In the genomic region with DNA sequence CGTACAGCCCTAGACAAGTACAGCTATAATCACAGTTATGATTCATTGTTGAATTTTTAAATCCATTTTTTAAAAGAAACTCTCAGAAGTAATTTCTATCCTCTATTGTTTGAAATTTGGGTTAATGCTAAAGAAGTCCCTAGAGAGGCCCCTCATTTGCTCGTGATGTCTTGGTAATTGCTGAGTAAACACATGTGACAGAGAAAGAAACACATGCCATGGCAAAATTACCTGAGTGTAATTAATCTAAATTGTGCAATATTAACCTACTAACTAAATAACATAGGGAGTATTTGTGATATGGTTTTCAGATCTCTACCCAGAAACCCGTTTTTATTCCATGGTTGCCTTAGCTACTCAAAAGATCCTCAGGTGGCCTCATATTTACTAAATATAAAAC, we compare ENCODE assay signal across 16 cellular contexts. TPM values are rescaled to one million over a fixed set of nuclear protein-coding genes. Genes with fewer than 3 reads are reported as not detected.
DNase-seq lines count a peak whose midpoint lies in the region; ATAC-seq, FAIRE-seq and TF ChIP-seq lines count a peak whose summit lies in the region.
"Had no signal": no experiment of that assay in that cellular context is flagged by ENCODE, and none has a peak within 500 bp of the region (broad histone marks: within the 10 kb centered on the region; RNA-seq: fewer than 3 reads in every experiment).

No MANE protein-coding gene starts in this region.

- SMC1A ChIA-PET in GM12878 (lab: Charles Lee; ENCODE audit: uncharacterized antibody, unreplicated experiment), result interaction anchor here (0.6 to 1.8 kb wide), 26 partner anchors 10 to 323 kb away, joined by 3 to 19 read pairs (median 4); a partner anchor contains a TSS

- H3K4me1 ChIP-seq in DND-41 (ENCODE audit: insufficient read depth, low read length) (peaks cover 27% of the 10 kb centered on the region), GM12878 (ENCODE audit: control insufficient read depth, insufficient read depth, low read length) (peaks cover 14% of the 10 kb centered on the region)
- H3K4me1 ChIP-seq: BE2C, esophagus muscularis mucosa, gastroesophageal sphincter had no signal

- in situ Hi-C loops in GM12878 (cut with MboI), result no loop called here
- in situ Hi-C loops in ACHN (cut with HindIII; ENCODE audit: low pct_ligation_motif_present, low pct_unique_long_range_greater_than_20kb, low sequenced_read_pairs), result no loop called here

- FAIRE-seq in GM12878 (lab: Jason Lieb, UNC) (no peak), H54 (lab: Jason Lieb, UNC) (no peak)
- FAIRE-seq: astrocyte, D721Med had no signal

- no peak for TF ChIP-seq RAD21 in GM12878 (IDR thresholded peaks at IDR 0.05; ENCODE audit: insufficient read depth, low read depth, low read length)

- H2AFZ ChIP-seq in DND-41 (ENCODE audit: low read depth, low read length) (no peak overlapping the region; the same call in 1 of the 2 replicates), GM12878 (ENCODE audit: control insufficient read depth, low read depth, low read length) (no peak overlapping the region; the same call in 1 of the 2 replicates)
- H2AFZ ChIP-seq: GM23248 had no signal

- H3K27me3 ChIP-seq in DND-41 (ENCODE audit: insufficient read depth, low read length, poor library complexity) (no peaks in the 10 kb centered on the region), GM12878 (replicated peaks in 1 of 2; ENCODE audit: control insufficient read depth in 2 of 2, insufficient read depth in 2 of 2, low read length in 1 of 2) (no peaks in the 10 kb centered on the region)
- H3K27me3 ChIP-seq: BE2C, esophagus muscularis mucosa, gastroesophageal sphincter had no signal

- H3K36me3 ChIP-seq in DND-41 (ENCODE audit: insufficient read depth, low read length) (no peaks in the 10 kb centered on the region), GM12878 (ENCODE audit: control insufficient read depth in 2 of 2, insufficient read depth in 2 of 2, low read length in 1 of 2) (no peaks in the 10 kb centered on the region)
- H3K36me3 ChIP-seq: BE2C, esophagus muscularis mucosa, gastroesophageal sphincter had no signal

- no peak for TF ChIP-seq EP300 in GM12878 (IDR thresholded peaks at IDR 0.05; ENCODE audit: borderline replicate concordance in 1 of 2, control insufficient read depth in 1 of 2, low read depth in 2 of 2, low read length in 2 of 2)

- H3K4me2 ChIP-seq in DND-41 (ENCODE audit: insufficient read depth, low read length) (no peak overlapping the region), GM12878 (ENCODE audit: control insufficient read depth, insufficient read depth) (no peak overlapping the region)

- POLR2A ChIA-PET in GM12878 (lab: Charles Lee), result interaction anchor here (0.7 to 1.2 kb wide), 3 partner anchors 11 to 970 kb away, joined by 3 to 6 read pairs (median 3); a partner anchor contains a TSS

- no peak for ATAC-seq in DND-41 (ENCODE audit: insufficient read depth, low read depth)
- no peak; the same call in 2 of the 3 replicates for ATAC-seq in GM12878
- ATAC-seq: gastroesophageal sphincter had no signal

- H4K20me1 ChIP-seq in DND-41 (ENCODE audit: insufficient read depth, low read length), result no peaks in the 10 kb centered on the region
- H4K20me1 ChIP-seq in GM12878 (ENCODE audit: control insufficient read depth, insufficient read depth), result no peaks in the 10 kb centered on the region

- RAD21 ChIA-PET in GM12878 (lab: Charles Lee; ENCODE audit: unreplicated experiment), result interaction anchor here (0.6 to 1.8 kb wide), 9 partner anchors 9 to 323 kb away, joined by 3 to 20 read pairs (median 4); no protein-coding TSS in a partner anchor

- CTCF ChIA-PET in GM12878 (lab: Yijun Ruan, JAX), result interaction anchor here (0.6 to 1.8 kb wide), 26 partner anchors 8 to 971 kb away, joined by 3 to 28 read pairs (median 4); a partner anchor contains a TSS

- WGBS in GM12878 (ENCODE audit: insufficient coverage, insufficient replicate concordance, low lambda C conversion rate, missing lambda C conversion rate), result 50% methylated on average over 3 of the region's 3 CpGs

- intact Hi-C loops in GM12878 (cut with micrococcal nuclease; ENCODE audit: unreplicated experiment) (loop anchor here (5.0 kb wide), 1 partner anchor 309 kb away; no protein-coding TSS in a partner anchor), cardiac septum (cut with DNase I) (no loop called here)

- TF ChIP-seq CTCF in DND-41 (IDR thresholded peaks at IDR 0.05; ENCODE audit: borderline replicate concordance, extremely low read depth, low read length, poor library complexity, severe bottlenecking) (no peak), GM12878 (IDR thresholded peaks at IDR 0.05 in 2 of 3, conservative IDR thresholded peaks at IDR 0.05 in 1 of 3; ENCODE audit: control insufficient read depth in 2 of 3, extremely low read depth in 1 of 3, insufficient read depth in 1 of 3, low read depth in 3 of 3, low read length in 3 of 3) (no peak)

- no peak overlapping the region for H3K4me3 ChIP-seq in DND-41 (ENCODE audit: low read depth in 1 of 2, low read length in 2 of 2)
- H3K4me3 ChIP-seq in GM12878, result no peak overlapping the region
- H3K4me3 ChIP-seq: esophagus muscularis mucosa, gastroesophageal sphincter, GM23248 had no signal

- no peaks in the 10 kb centered on the region for H3K79me2 ChIP-seq in DND-41 (ENCODE audit: insufficient read depth, low read length)
- H3K79me2 ChIP-seq in GM12878 (ENCODE audit: control insufficient read depth, insufficient read depth, low read length), result no peaks in the 10 kb centered on the region

- DNase-seq in NCI-H1417 (lab: John Stamatoyannopoulos, UW) (peak in 2 of 3 experiments; percentile 11 to 70), NCI-H1417 treated with DMSO at 0.1 percent for 48 hours (lab: John Stamatoyannopoulos, UW) (no peak), DND-41 (no peak), NCI-H748 (lab: John Stamatoyannopoulos, UW; ENCODE audit: unreplicated experiment) (peak; percentile 57), GM12878 (ENCODE audit: low read depth, low spot score) (no peak), ACHN (no peak), cardiac septum (ENCODE audit: low spot score) (no peak), H54 (ENCODE audit: insufficient read length, low spot score) (no peak)

- no peaks in the 10 kb centered on the region for H3K9me3 ChIP-seq in DND-41 (ENCODE audit: insufficient read depth, low read length, severe bottlenecking)
- no peaks in the 10 kb centered on the region for H3K9me3 ChIP-seq in GM12878 (replicated peaks; ENCODE audit: control insufficient read depth, insufficient read depth, low read length)
- H3K9me3 ChIP-seq: BE2C, esophagus muscularis mucosa, gastroesophageal sphincter had no signal

- TF ChIP-seq POLR2A in GM12878 (IDR thresholded peaks at IDR 0.05; ENCODE audit: low read depth, low read length) (no peak), H54 (IDR thresholded peaks at IDR 0.05; ENCODE audit: low read depth, low read length) (no peak)

- H3K27ac ChIP-seq in DND-41 (ENCODE audit: low read length) (peak overlapping the region; percentile 92), GM12878 (ENCODE audit: control insufficient read depth, insufficient read depth) (no peak overlapping the region)
- H3K27ac ChIP-seq: 22Rv1, esophagus muscularis mucosa, gastroesophageal sphincter, GM23248, RWPE1 had no signal

- BruUV-seq in GM12878 (replicated peaks; lab: Mats Ljungman, UMichigan), result no TSS peak

- H3K9ac ChIP-seq in DND-41 (ENCODE audit: low read depth, low read length), result no peak overlapping the region
- H3K9ac ChIP-seq in GM12878 (ENCODE audit: control insufficient read depth, insufficient read depth, low read length), result no peak overlapping the region
- H3K9ac ChIP-seq: GM23248 had no signal

TF ChIP-seq in GM12878, 131 proteins besides CTCF, POLR2A, EP300 and RAD21 (continues in another document):
- TF ChIP-seq, protein P1, sequence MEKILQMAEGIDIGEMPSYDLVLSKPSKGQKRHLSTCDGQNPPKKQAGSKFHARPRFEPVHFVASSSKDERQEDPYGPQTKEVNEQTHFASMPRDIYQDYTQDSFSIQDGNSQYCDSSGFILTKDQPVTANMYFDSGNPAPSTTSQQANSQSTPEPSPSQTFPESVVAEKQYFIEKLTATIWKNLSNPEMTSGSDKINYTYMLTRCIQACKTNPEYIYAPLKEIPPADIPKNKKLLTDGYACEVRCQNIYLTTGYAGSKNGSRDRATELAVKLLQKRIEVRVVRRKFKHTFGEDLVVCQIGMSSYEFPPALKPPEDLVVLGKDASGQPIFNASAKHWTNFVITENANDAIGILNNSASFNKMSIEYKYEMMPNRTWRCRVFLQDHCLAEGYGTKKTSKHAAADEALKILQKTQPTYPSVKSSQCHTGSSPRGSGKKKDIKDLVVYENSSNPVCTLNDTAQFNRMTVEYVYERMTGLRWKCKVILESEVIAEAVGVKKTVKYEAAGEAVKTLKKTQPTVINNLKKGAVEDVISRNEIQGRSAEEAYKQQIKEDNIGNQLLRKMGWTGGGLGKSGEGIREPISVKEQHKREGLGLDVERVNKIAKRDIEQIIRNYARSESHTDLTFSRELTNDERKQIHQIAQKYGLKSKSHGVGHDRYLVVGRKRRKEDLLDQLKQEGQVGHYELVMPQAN (conservative IDR thresholded peaks at IDR 0.05), result no peak
- TF ChIP-seq ASH2L (IDR thresholded peaks at IDR 0.05; ENCODE audit: borderline replicate concordance, low read depth), result no peak
- no peak for TF ChIP-seq WRNIP1 (IDR thresholded peaks at IDR 0.05; ENCODE audit: borderline replicate concordance, low read depth, low read length)
- TF ChIP-seq GABPA (IDR thresholded peaks at IDR 0.05; ENCODE audit: low read depth), result no peak
- TF ChIP-seq RCOR1 (conservative IDR thresholded peaks at IDR 0.05; ENCODE audit: low read depth, low read length), result no peak
- TF ChIP-seq ZSCAN29 (IDR thresholded peaks at IDR 0.05), result no peak
- no peak for TF ChIP-seq EGR1 (IDR thresholded peaks at IDR 0.05; ENCODE audit: borderline replicate concordance in 1 of 2, low read depth in 2 of 2, low read length in 2 of 2)
- no peak for TF ChIP-seq TAF1 (IDR thresholded peaks at IDR 0.05; ENCODE audit: borderline replicate concordance, low read depth, low read length)

RNA-seq across cellular contexts. Expression of a gene that starts 10.8 kb away (rescaled TPM):
- total RNA-seq in GM12878 (2013; cell fraction: nucleolus; rRNA removed), result 3.4 and 4.3 TPM in 2 replicates
- total RNA-seq in GM12878 (2014; rRNA removed) (0.11 and 0.17 TPM in 2 replicates), GM12878 (2014; rRNA removed; fragmentation: Illumina TruSeq; extraction: Trizol) (0.18 and 0.37 TPM in 2 replicates), GM12878 (2021) (0.15 and 0.29 TPM in 2 replicates), cardiac septum (3.3 TPM)
- polyA plus RNA-seq in GM12878 (2011; ENCODE audit: low read depth), result not detected
- polyA plus RNA-seq in GM12878 (2011; rRNA removed) (0.19 and 0.45 TPM in 2 replicates), GM12878 (2014; fragmentation: Illumina TruSeq; extraction: Trizol) (0.09 TPM in 1 of 2 replicates, not detected in the other), GM12878 (2014; fragmentation: Nextera tagmentation; extraction: Ambion mirVana) (not detected), GM12878 (2014; rRNA removed) (0.06 and 0.09 TPM in 2 replicates), GM12878 (2016; fragmentation: Nextera tagmentation; extraction: Ambion mirVana) (under 1 TPM; 0.12 to 0.40 TPM)
- 0.18 and 0.36 TPM in 2 replicates for polyA plus RNA-seq in GM12878 (2011; cell fraction: cytosol; rRNA removed)
- 0.79 and 0.97 TPM in 2 replicates for polyA plus RNA-seq in GM12878 (2011; cell fraction: nucleus; rRNA removed)
- polyA plus RNA-seq in GM12878 (2012), result 0.08 and 0.31 TPM in 2 replicates
- polyA minus RNA-seq in GM12878 (2011; rRNA and poly(A)+ RNA removed), result 1.9 and 2.0 TPM in 2 replicates
- not detected in 2 replicates for polyA minus RNA-seq in GM12878 (2011; cell fraction: cytosol; rRNA and poly(A)+ RNA removed)
- polyA minus RNA-seq in GM12878 (2011; cell fraction: nucleus; rRNA and poly(A)+ RNA removed), result 1.9 and 5.3 TPM in 2 replicates

Comparison
In these comparisons a context has a peak if more than half of its experiments do, and no peak if none do; other contexts are left out.
1. DNase-seq: peak in NCI-H1417 (2 of 3) and NCI-H748 (single experiment); none in NCI-H1417 treated with DMSO at 0.1 percent for 48 hours (single experiment), DND-41 (single experiment), GM12878 (single experiment), ACHN (single experiment), cardiac septum (single experiment) and H54 (single experiment).